ENCODE assay signal across 14 cellular contexts in genomic region chr2:224009605-224010330, GRCh38. TPM values are rescaled to one million over a fixed set of nuclear protein-coding genes. Genes with fewer than 3 reads are reported as not detected.
DNase-seq lines count a peak whose midpoint lies in the region; ATAC-seq, FAIRE-seq and TF ChIP-seq lines count a peak whose summit lies in the region.
"Had no signal": no experiment of that assay in that cellular context is flagged by ENCODE, and none has a peak within 500 bp of the region (broad histone marks: within the 10 kb centered on the region; RNA-seq: fewer than 3 reads in every experiment).

No MANE protein-coding gene starts in this region.

- H3K56ac ChIP-seq in H1 (replicated peaks; ENCODE audit: insufficient read length, low read depth, low read length) = no peak overlapping the region

- H3K18ac ChIP-seq in H1 (ENCODE audit: extremely low read depth, low read length) = no peak overlapping the region

- H3K4me1 Mint-ChIP-seq in osteocyte (ENCODE audit: unreplicated experiment) (peaks cover 12% of the 10 kb centered on the region), glutamatergic neuron (ENCODE audit: low read depth, unreplicated experiment) (peaks cover 6% of the 10 kb centered on the region)

- no peak overlapping the region for H2AFZ ChIP-seq in H1 (ENCODE audit: low read length)

- H3K4me3 ChIP-seq in RWPE2 (ENCODE audit: severe bottlenecking) = no peak overlapping the region
- H3K4me3 ChIP-seq in H1 (ENCODE audit: extremely low read depth in 1 of 4, insufficient read depth in 2 of 4, low read depth in 3 of 4, low read length in 4 of 4) = no peak overlapping the region
- no peak overlapping the region for H3K4me3 ChIP-seq in right cardiac atrium (ENCODE audit: low read length)
- H3K4me3 ChIP-seq: sigmoid colon, suprapubic skin had no signal

- no peak overlapping the region for H2BK15ac ChIP-seq in H1 (ENCODE audit: low read length)

- no peak for TF ChIP-seq EP300 in H1 (IDR thresholded peaks at IDR 0.05; ENCODE audit: borderline replicate concordance in 1 of 2, low read depth in 2 of 2, low read length in 2 of 2)

- POLR2A ChIA-PET in H1 (lab: Charles Lee; ENCODE audit: partially characterized antibody) = interaction anchor here (0.8 to 1.1 kb wide), 2 partner anchors 17 to 53 kb away, joined by 3 to 4 read pairs; partner anchors contain the start of gene MRPL44

- 86% methylated on average over 5 of the region's 5 CpGs; no CpG with 5 or more reads in 1 of the 2 experiments for WGBS in H1 (ENCODE audit: extremely low coverage in 1 of 2, insufficient coverage in 1 of 2, insufficient read length in 1 of 2, insufficient replicate concordance in 2 of 2, low coverage in 1 of 2, low lambda C conversion rate in 2 of 2, missing lambda C conversion rate in 1 of 2), 2 experiments
- WGBS in right cardiac atrium = 66% methylated on average over 5 of the region's 5 CpGs

- no peak overlapping the region for H3K23ac ChIP-seq in H1 (ENCODE audit: insufficient read length)

- FAIRE-seq in H54 (lab: Jason Lieb, UNC) (peak; percentile 67), H1 (lab: Jason Lieb, UNC) (no peak)

- H3K36me3 ChIP-seq in RWPE2 (ENCODE audit: low read depth) = peaks cover 7% of the 10 kb centered on the region; the same call in 1 of the 2 replicates
- no peaks in the 10 kb centered on the region for H3K36me3 ChIP-seq in H1 (ENCODE audit: control insufficient read depth in 2 of 4, insufficient read depth in 4 of 4, low read length in 3 of 4)
- H3K36me3 ChIP-seq: sigmoid colon, suprapubic skin had no signal

- no peak overlapping the region; the same call in 1 of the 2 replicates for H2BK5ac ChIP-seq in H1 (ENCODE audit: low read depth, low read length)

- H4K8ac ChIP-seq in H1 (ENCODE audit: extremely low read depth, insufficient read depth, low read length) = no peak overlapping the region

- no peak for DNase-seq in H54 (ENCODE audit: insufficient read length, low spot score)
- no peak for DNase-seq in RWPE2 (ENCODE audit: low spot score)
- DNase-seq in H1 (ENCODE audit: low read depth in 1 of 2, low spot score in 2 of 2) = no peak
- DNase-seq in osteocyte (ENCODE audit: extremely low spot score, unreplicated experiment) = no peak
- no peak for DNase-seq in glutamatergic neuron
- no peak for DNase-seq in activated gamma-delta T cell (lab: John Stamatoyannopoulos, UW)
- DNase-seq in right cardiac atrium = no peak
- DNase-seq: Caco-2; naive thymus-derived CD4-positive, alpha-beta T cell; NCI-H146; sigmoid colon had no signal

- H2BK20ac ChIP-seq in H1 (ENCODE audit: low read length) = no peak overlapping the region; the same call in 1 of the 2 replicates

- H3K23me2 ChIP-seq in H1 (ENCODE audit: low read depth, low read length) = no peaks in the 10 kb centered on the region

- H3K79me2 ChIP-seq in H1 (ENCODE audit: control insufficient read depth in 1 of 2, insufficient read depth in 2 of 2, low read length in 2 of 2) = no peaks in the 10 kb centered on the region

- ATAC-seq in RWPE2 (ENCODE audit: low read depth) (no peak), HG02623 (IDR thresholded peaks at IDR 0.05; ENCODE audit: unreplicated experiment) (no peak), right cardiac atrium (no peak)
- ATAC-seq: naive thymus-derived CD4-positive, alpha-beta T cell had no signal

- H3K27me3 ChIP-seq in RWPE2 (ENCODE audit: insufficient read depth, poor library complexity, severe bottlenecking) (no peaks in the 10 kb centered on the region), H1 (replicated peaks in 1 of 4; ENCODE audit: control insufficient read depth in 3 of 4, extremely low read depth in 1 of 4, insufficient read depth in 3 of 4, low read length in 3 of 4) (no peaks in the 10 kb centered on the region), right cardiac atrium (ENCODE audit: control insufficient read depth, insufficient read depth) (no peaks in the 10 kb centered on the region)
- H3K27me3 ChIP-seq: sigmoid colon, suprapubic skin had no signal

- TF ChIP-seq POLR2A in H54 (IDR thresholded peaks at IDR 0.05; ENCODE audit: low read depth, low read length) (no peak), H1 (IDR thresholded peaks at IDR 0.05; ENCODE audit: control extremely low read depth in 1 of 2, low read depth in 2 of 2, low read length in 2 of 2) (no peak)

- H2BK120ac ChIP-seq in H1 (replicated peaks; ENCODE audit: low read depth, low read length) = no peak overlapping the region

- H3K27me3 Mint-ChIP-seq in osteocyte (ENCODE audit: unreplicated experiment) (no peaks in the 10 kb centered on the region), glutamatergic neuron (ENCODE audit: unreplicated experiment) (no peaks in the 10 kb centered on the region)
- H3K27me3 Mint-ChIP-seq: naive thymus-derived CD4-positive, alpha-beta T cell had no signal

- no peak overlapping the region for H4K5ac ChIP-seq in H1 (ENCODE audit: insufficient read length, low read depth, low read length)

- no peaks in the 10 kb centered on the region for H3K9me3 Mint-ChIP-seq in osteocyte (ENCODE audit: unreplicated experiment)
- no peaks in the 10 kb centered on the region for H3K9me3 Mint-ChIP-seq in glutamatergic neuron (ENCODE audit: unreplicated experiment)

- TF ChIP-seq CTCF in RWPE2 (IDR thresholded peaks at IDR 0.05; ENCODE audit: poor library complexity, severe bottlenecking) (no peak), H1 (IDR thresholded peaks at IDR 0.05; ENCODE audit: control extremely low read depth in 1 of 3, insufficient read depth in 1 of 3, low read depth in 1 of 3, low read length in 3 of 3) (no peak), osteocyte (IDR thresholded peaks at IDR 0.05) (no peak), glutamatergic neuron (IDR thresholded peaks at IDR 0.05; ENCODE audit: partially characterized antibody, unreplicated experiment) (no peak)

- no peak overlapping the region for H3K4me2 ChIP-seq in H1 (ENCODE audit: insufficient read depth in 1 of 2, low read depth in 2 of 2, low read length in 2 of 2)

- CTCF ChIA-PET in H1 (lab: Charles Lee; ENCODE audit: partially characterized antibody) = interaction anchor here (2.0 to 4.6 kb wide), 2 partner anchors 16 to 275 kb away, joined by 5 to 30 read pairs; no protein-coding TSS in a partner anchor

- no peak overlapping the region for H2AK5ac ChIP-seq in H1 (ENCODE audit: low read depth, low read length)

- no peak for TF ChIP-seq RAD21 in H1 (IDR thresholded peaks at IDR 0.05 in 1 of 2, conservative IDR thresholded peaks at IDR 0.05 in 1 of 2; ENCODE audit: low read depth in 2 of 2, low read length in 2 of 2)

- H3K36me3 Mint-ChIP-seq in osteocyte (ENCODE audit: unreplicated experiment) = peaks cover 3% of the 10 kb centered on the region
- no peaks in the 10 kb centered on the region for H3K36me3 Mint-ChIP-seq in glutamatergic neuron (ENCODE audit: unreplicated experiment)

- peak overlapping the region; percentile 29 for H3K27ac ChIP-seq in RWPE2 (ENCODE audit: poor library complexity, severe bottlenecking)
- no peak overlapping the region for H3K27ac ChIP-seq in H1 (ENCODE audit: low read depth, low read length)
- H3K27ac ChIP-seq in right cardiac atrium (ENCODE audit: low read length) = no peak overlapping the region
- H3K27ac ChIP-seq: sigmoid colon, suprapubic skin had no signal

- no peak overlapping the region for H4K91ac ChIP-seq in H1 (replicated peaks; ENCODE audit: insufficient read length, low read length)

- peaks cover 13% of the 10 kb centered on the region for H3K4me1 ChIP-seq in RWPE2 (ENCODE audit: insufficient read depth, poor library complexity, severe bottlenecking)
- peaks cover 0 to 6% (median 3%) of the 10 kb centered on the region in 4 experiments; a peak in 5 of 7 replicates for H3K4me1 ChIP-seq in H1 (replicated peaks in 1 of 4; ENCODE audit: control insufficient read depth in 3 of 4, insufficient read depth in 4 of 4, low read length in 3 of 4)
- no peaks in the 10 kb centered on the region for H3K4me1 ChIP-seq in right cardiac atrium (ENCODE audit: control insufficient read depth, insufficient read depth, low read length)
- H3K4me1 ChIP-seq: sigmoid colon, suprapubic skin had no signal

- H3K9ac ChIP-seq in H1 (replicated peaks in 1 of 4; ENCODE audit: extremely low read depth in 1 of 4, low read depth in 3 of 4, low read length in 3 of 4) = no peak overlapping the region

- H3K9me3 ChIP-seq in RWPE2 (ENCODE audit: severe bottlenecking) = no peaks in the 10 kb centered on the region
- H3K9me3 ChIP-seq in H1 (ENCODE audit: insufficient read depth in 2 of 2, low read depth in 1 of 2, low read length in 1 of 2) = no peaks in the 10 kb centered on the region
- H3K9me3 ChIP-seq in right cardiac atrium (ENCODE audit: control insufficient read depth, low read length) = no peaks in the 10 kb centered on the region
- H3K9me3 ChIP-seq: Caco-2, sigmoid colon, suprapubic skin had no signal

- no peak overlapping the region for H2BK12ac ChIP-seq in H1 (ENCODE audit: low read depth, low read length)

- H3K27ac Mint-ChIP-seq in osteocyte (ENCODE audit: unreplicated experiment) = peak overlapping the region; percentile 42
- no peak overlapping the region for H3K27ac Mint-ChIP-seq in glutamatergic neuron (ENCODE audit: unreplicated experiment)
- H3K27ac Mint-ChIP-seq: activated T-helper 1 cell treated with anti-CD3 and anti-CD28 coated beads, Interleukin-12 subunit alpha, Interleukin-12 subunit beta, Interleukin-2, Interleukin-4 antibody, amounts not matched to agents 30 ng/mL and 10 ng/mL and 1 ng/mL, durations not matched to agents 14 hours and 24 hours and 36 hours had no signal

- H3K79me1 ChIP-seq in H1 (ENCODE audit: low read depth, low read length) = no peaks in the 10 kb centered on the region

- H3K14ac ChIP-seq in H1 (ENCODE audit: insufficient read length) = no peak overlapping the region

- no peak overlapping the region for H3K4me3 Mint-ChIP-seq in osteocyte (ENCODE audit: unreplicated experiment)
- no peak overlapping the region for H3K4me3 Mint-ChIP-seq in glutamatergic neuron (ENCODE audit: unreplicated experiment)
- H3K4me3 Mint-ChIP-seq: activated T-helper 1 cell treated with anti-CD3 and anti-CD28 coated beads, Interleukin-12 subunit alpha, Interleukin-12 subunit beta, Interleukin-2, Interleukin-4 antibody, amounts not matched to agents 30 ng/mL and 10 ng/mL and 1 ng/mL, durations not matched to agents 14 hours and 24 hours and 36 hours had no signal

- H3K4ac ChIP-seq in H1 (replicated peaks; ENCODE audit: insufficient read length, low read depth, low read length) = no peak overlapping the region

- intact Hi-C loops in right cardiac atrium (cut with DNase I) = no loop called here

- no peaks in the 10 kb centered on the region for H4K20me1 ChIP-seq in H1 (replicated peaks in 1 of 2; ENCODE audit: control insufficient read depth in 1 of 2, insufficient read depth in 2 of 2, low read length in 2 of 2)

RNA-seq across cellular contexts. Expression of gene SERPINE2, which starts 29.3 kb away (rescaled TPM):
- total RNA-seq in H1 (2021; fragmentation: NEBNext Ultra II Directional; extraction: Animal tissue kit (Norgen Biotek cat#: 25700)) = 76.0 and 76.4 TPM in 2 replicates
- polyA plus RNA-seq in H1 (2011; rRNA removed) (26.2 and 26.5 TPM in 2 replicates), right cardiac atrium (24.2 TPM)
- polyA plus RNA-seq in H1 (2011; cell fraction: cytosol; rRNA removed) = 24.5 TPM
- polyA plus RNA-seq in H1 (2011; cell fraction: nucleus; rRNA removed) = 56.2 TPM
- polyA plus RNA-seq in H1 (2012, experiment 1 of 2) = 47.2 to 67.7 TPM (median 56.4 TPM) in 4 replicates
- polyA plus RNA-seq in H1 (2012, experiment 2 of 2) = 28.1 TPM
- 127 TPM for polyA plus RNA-seq in H1 (2013, experiment 1 of 2)
- 147 TPM for polyA plus RNA-seq in H1 (2013, experiment 2 of 2)
- polyA minus RNA-seq in H1 (2011; rRNA and poly(A)+ RNA removed) = 23.6 and 24.8 TPM in 2 replicates
- polyA minus RNA-seq in H1 (2011; cell fraction: cytosol; rRNA and poly(A)+ RNA removed) = 19.4 TPM
- 25.3 TPM for polyA minus RNA-seq in H1 (2011; cell fraction: nucleus; rRNA and poly(A)+ RNA removed)
- total RNA-seq in osteocyte (68.3 and 69.1 TPM in 2 replicates), glutamatergic neuron (ENCODE audit: unreplicated experiment) (24.6 TPM), right cardiac atrium (10 to 100 TPM; 15.4 to 49.4 (median 25.6) TPM)

RNA-seq across cellular contexts. Expression of gene MRPL44, which starts 52.5 kb away (rescaled TPM):
- 50.4 and 53.2 TPM in 2 replicates for total RNA-seq in H1 (2021; fragmentation: NEBNext Ultra II Directional; extraction: Animal tissue kit (Norgen Biotek cat#: 25700))
- polyA plus RNA-seq in H1 (2011; rRNA removed) = 27.2 and 32.0 TPM in 2 replicates
- polyA plus RNA-seq in H1 (2011; cell fraction: cytosol; rRNA removed) = 34.3 TPM
- polyA plus RNA-seq in H1 (2011; cell fraction: nucleus; rRNA removed) = 16.9 TPM
- 31.4 to 37.5 TPM (median 35.0 TPM) in 4 replicates for polyA plus RNA-seq in H1 (2012, experiment 1 of 2)
- polyA plus RNA-seq in H1 (2012, experiment 2 of 2) = 30.6 TPM
- 38.8 TPM for polyA plus RNA-seq in H1 (2013, experiment 1 of 2)
- 39.4 TPM for polyA plus RNA-seq in H1 (2013, experiment 2 of 2)
- 9.7 and 10.1 TPM in 2 replicates for polyA minus RNA-seq in H1 (2011; rRNA and poly(A)+ RNA removed)
- 23.1 TPM for polyA minus RNA-seq in H1 (2011; cell fraction: cytosol; rRNA and poly(A)+ RNA removed)
- polyA minus RNA-seq in H1 (2011; cell fraction: nucleus; rRNA and poly(A)+ RNA removed) = 12.6 TPM
- 22.7 and 24.8 TPM in 2 replicates for total RNA-seq in osteocyte
- total RNA-seq in glutamatergic neuron (ENCODE audit: unreplicated experiment) = 37.3 TPM
- total RNA-seq in right cardiac atrium = 10 to 100 TPM; 22.0 to 31.8 (median 30.4) TPM
- polyA plus RNA-seq in right cardiac atrium = 34.9 TPM
